16 cellular contexts compared by ENCODE assay signal in genomic region chr5:61653802-61654580, GRCh38.
A peak's percentile ranks its signal among the peaks of the same experiment; 100 is the strongest.
DNase-seq lines count a peak whose midpoint lies in the region; ATAC-seq and TF ChIP-seq lines count a peak whose summit lies in the region.
"Had no signal": no experiment of that assay in that cellular context is flagged by ENCODE, and none has a peak within 500 bp of the region (broad histone marks: within the 10 kb centered on the region; RNA-seq: fewer than 3 reads in every experiment).

No MANE protein-coding gene starts in this region.

- H3K4me3 Mint-ChIP-seq in type B pancreatic cell, result no peak overlapping the region
- H3K4me3 Mint-ChIP-seq: CD8-positive, alpha-beta T cell had no signal

- DNase-seq in activated CD8-positive, alpha-beta memory T cell treated with anti-CD3 and anti-CD28 coated beads, Interleukin-2, amount 50 U/mL, for 48 hours, result peak; percentile 17
- DNase-seq in activated CD8-positive, alpha-beta memory T cell treated with anti-CD3 and anti-CD28 coated beads for 24 hours, result no peak
- DNase-seq in NCI-H69 (lab: John Stamatoyannopoulos, UW) (peak; percentile 62), epithelial cell of esophagus (ENCODE audit: low read depth) (peak; percentile 17), type B pancreatic cell (ENCODE audit: extremely low spot score, unreplicated experiment) (no peak), right atrium auricular region (ENCODE audit: low spot score) (no peak), NCI-H510A treated with DMSO at 0.1 percent for 48 hours (lab: John Stamatoyannopoulos, UW) (no peak)
- DNase-seq: 8988T; CD8-positive, alpha-beta T cell; NCI-H1436; NCI-H2029; NCI-H526; OCI-M1; SIG-M5 had no signal

- H3K4me3 ChIP-seq in epithelial cell of esophagus (ENCODE audit: low read length), result no peak overlapping the region
- no peak overlapping the region for H3K4me3 ChIP-seq in right atrium auricular region

- H3K27ac ChIP-seq in right atrium auricular region, result no peak overlapping the region

- no peaks in the 10 kb centered on the region for H3K27me3 ChIP-seq in right atrium auricular region

- no peaks in the 10 kb centered on the region for H3K9me3 ChIP-seq in right atrium auricular region

- H3K27ac Mint-ChIP-seq in type B pancreatic cell, result no peak overlapping the region
- H3K27ac Mint-ChIP-seq: CD8-positive, alpha-beta T cell had no signal

- peaks cover 22% of the 10 kb centered on the region for H3K4me1 Mint-ChIP-seq in type B pancreatic cell (ENCODE audit: unreplicated experiment)

- H3K27me3 Mint-ChIP-seq in type B pancreatic cell, result peaks cover 15% of the 10 kb centered on the region

- H3K9me3 Mint-ChIP-seq in type B pancreatic cell, result no peaks in the 10 kb centered on the region
- H3K9me3 Mint-ChIP-seq: CD8-positive, alpha-beta T cell had no signal

- no peaks in the 10 kb centered on the region for H3K36me3 ChIP-seq in right atrium auricular region

- TF ChIP-seq CTCF in epithelial cell of esophagus (IDR thresholded peaks at IDR 0.05; ENCODE audit: insufficient read depth, low read depth, low read length, missing control alignments) (no peak), type B pancreatic cell (conservative IDR thresholded peaks at IDR 0.05) (peak; percentile 45), right atrium auricular region (IDR thresholded peaks at IDR 0.05) (no peak)

- no peak for ATAC-seq in HG02763 (IDR thresholded peaks at IDR 0.05; ENCODE audit: unreplicated experiment)
- ATAC-seq: CD8-positive, alpha-beta T cell; HCT116 had no signal

- H3K4me1 ChIP-seq in right atrium auricular region, result peaks cover 0 to 8% of the 10 kb centered on the region in 2 donors

- no peaks in the 10 kb centered on the region for H3K36me3 Mint-ChIP-seq in type B pancreatic cell
- H3K36me3 Mint-ChIP-seq: CD8-positive, alpha-beta T cell had no signal

Comparison
In these comparisons a context has a peak if more than half of its experiments do, and no peak if none do; other contexts are left out.
1. DNase-seq: peak in activated CD8-positive, alpha-beta memory T cell treated with anti-CD3 and anti-CD28 coated beads, Interleukin-2, amount 50 U/mL, for 48 hours (single experiment), NCI-H69 (single experiment) and epithelial cell of esophagus (single experiment); none in activated CD8-positive, alpha-beta memory T cell treated with anti-CD3 and anti-CD28 coated beads for 24 hours (single experiment), type B pancreatic cell (single experiment), right atrium auricular region (single experiment) and NCI-H510A treated with DMSO at 0.1 percent for 48 hours (single experiment).